Comparison of ENCODE assay signal across 8 cellular contexts in the genomic region with DNA sequence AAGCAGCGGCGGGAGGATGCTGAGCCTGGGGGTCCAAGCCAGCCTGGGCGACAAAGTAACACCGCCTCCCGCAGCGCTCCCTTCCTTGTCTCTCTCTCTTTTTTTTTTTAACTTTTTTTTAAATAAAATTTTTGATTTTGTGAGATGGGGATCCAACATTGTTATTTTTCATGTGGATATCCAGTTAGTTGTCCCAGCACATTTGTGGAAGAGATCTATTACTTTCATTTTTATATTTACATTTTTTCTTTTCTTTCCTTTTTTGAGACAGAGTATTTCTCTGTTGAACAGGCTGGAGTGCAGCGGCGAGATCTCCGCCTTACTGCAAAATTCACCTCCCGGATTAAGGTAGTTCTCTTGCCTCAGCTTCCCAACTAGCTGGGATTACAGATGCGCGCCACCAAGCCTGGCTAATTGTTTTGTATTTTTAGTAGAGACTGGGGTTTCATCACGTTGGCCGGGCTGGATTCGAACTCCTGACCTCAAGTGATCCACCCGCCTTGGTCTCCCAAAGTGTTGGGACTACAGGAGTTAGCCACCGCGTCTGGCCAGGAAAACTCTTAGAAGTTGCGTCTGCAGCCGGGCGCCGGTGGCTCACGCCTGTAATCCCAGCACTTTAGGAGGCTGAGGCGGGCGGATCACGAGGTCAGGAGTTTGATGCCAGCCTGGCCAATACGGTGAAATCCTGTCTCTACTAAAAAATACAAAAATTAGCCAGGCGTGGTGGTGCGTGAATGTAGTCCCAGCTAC. TPM values are rescaled to one million over a fixed set of nuclear protein-coding genes. Genes with fewer than 3 reads are reported as not detected.
DNase-seq lines count a peak whose midpoint lies in the region; ATAC-seq and TF ChIP-seq lines count a peak whose summit lies in the region.

No MANE protein-coding gene starts in this region.

- no peak overlapping the region for H3K9ac ChIP-seq in iPS-15b (ENCODE audit: low read depth, low read length)

- intact Hi-C loops in activated CD8-positive, alpha-beta T cell treated with anti-CD3 and anti-CD28 coated beads for 36 hours (cut with micrococcal nuclease), result no loop called here

- no peak overlapping the region for H3K27ac Mint-ChIP-seq in activated CD8-positive, alpha-beta T cell treated with anti-CD3 and anti-CD28 coated beads for 36 hours
- no peak overlapping the region for H3K27ac Mint-ChIP-seq in stimulated activated memory B cell treated with anti-CD40 and anti-IgM and Interleukin-4, amounts not matched to agents 10 μg/mL and 1 μg/mL and 100 μg/mL, for 72 hours

- CTCF ChIA-PET in activated CD8-positive, alpha-beta T cell treated with anti-CD3 and anti-CD28 coated beads for 36 hours (lab: Charles Lee), result no interaction called here

- no peak for TF ChIP-seq CTCF in HFF-Myc (IDR thresholded peaks at IDR 0.05; ENCODE audit: low read depth, low read length, missing control alignments)
- TF ChIP-seq CTCF in activated CD8-positive, alpha-beta T cell treated with anti-CD3 and anti-CD28 coated beads for 36 hours (IDR thresholded peaks at IDR 0.05), result no peak

- H3K27me3 ChIP-seq in iPS-15b (ENCODE audit: control insufficient read depth, insufficient read depth, low read length), result no peaks in the 10 kb centered on the region

- peaks cover 22% of the 10 kb centered on the region for H3K4me1 Mint-ChIP-seq in activated CD8-positive, alpha-beta T cell treated with anti-CD3 and anti-CD28 coated beads for 36 hours (ENCODE audit: low read depth)
- H3K4me1 Mint-ChIP-seq in stimulated activated memory B cell treated with anti-CD40 and anti-IgM and Interleukin-4, amounts not matched to agents 10 μg/mL and 1 μg/mL and 100 μg/mL, for 72 hours, result peaks cover 20% of the 10 kb centered on the region

- peak overlapping the region; percentile 54 for H3K4me3 ChIP-seq in HFF-Myc (replicated peaks; ENCODE audit: low read depth, low read length)
- H3K4me3 ChIP-seq in iPS-15b (ENCODE audit: low read depth, low read length), result peak overlapping the region; percentile 55

- H3K4me1 ChIP-seq in iPS-15b (ENCODE audit: control insufficient read depth, insufficient read depth, low read length), result no peaks in the 10 kb centered on the region

- peaks cover 11% of the 10 kb centered on the region for H3K9me3 Mint-ChIP-seq in activated CD8-positive, alpha-beta T cell treated with anti-CD3 and anti-CD28 coated beads for 36 hours
- H3K9me3 Mint-ChIP-seq in stimulated activated memory B cell treated with anti-CD40 and anti-IgM and Interleukin-4, amounts not matched to agents 10 μg/mL and 1 μg/mL and 100 μg/mL, for 72 hours, result no peaks in the 10 kb centered on the region

- H3K27me3 Mint-ChIP-seq in activated CD8-positive, alpha-beta T cell treated with anti-CD3 and anti-CD28 coated beads for 36 hours, result no peaks in the 10 kb centered on the region
- no peaks in the 10 kb centered on the region for H3K27me3 Mint-ChIP-seq in stimulated activated memory B cell treated with anti-CD40 and anti-IgM and Interleukin-4, amounts not matched to agents 10 μg/mL and 1 μg/mL and 100 μg/mL, for 72 hours

- H3K36me3 Mint-ChIP-seq in activated CD8-positive, alpha-beta T cell treated with anti-CD3 and anti-CD28 coated beads for 36 hours (ENCODE audit: low read depth), result peaks cover 13% of the 10 kb centered on the region
- peaks cover 6% of the 10 kb centered on the region for H3K36me3 Mint-ChIP-seq in stimulated activated memory B cell treated with anti-CD40 and anti-IgM and Interleukin-4, amounts not matched to agents 10 μg/mL and 1 μg/mL and 100 μg/mL, for 72 hours

- DNase-seq in HFF-Myc (ENCODE audit: extremely low read depth, low read depth) (no peak), D341Med (ENCODE audit: low spot score) (no peak)
- DNase-seq in activated CD8-positive, alpha-beta T cell treated with anti-CD3 and anti-CD28 coated beads for 36 hours, result no peak
- DNase-seq in activated CD8-positive, alpha-beta memory T cell treated with anti-CD3 and anti-CD28 coated beads, Interleukin-2, amount 50 U/mL, for 48 hours, result no peak

- no peaks in the 10 kb centered on the region for H3K36me3 ChIP-seq in iPS-15b (ENCODE audit: control insufficient read depth, insufficient read depth, low read length)

- peak; percentile 18 for ATAC-seq in activated CD8-positive, alpha-beta T cell treated with anti-CD3 and anti-CD28 coated beads for 36 hours
- no peak for ATAC-seq in stimulated activated memory B cell treated with anti-CD40 and anti-IgM and Interleukin-4, amounts not matched to agents 10 μg/mL and 1 μg/mL and 100 μg/mL, for 72 hours
- ATAC-seq in HG02588 (IDR thresholded peaks at IDR 0.05; ENCODE audit: unreplicated experiment) (no peak), GM19035 (IDR thresholded peaks at IDR 0.05; ENCODE audit: unreplicated experiment) (no peak)

- H3K4me3 Mint-ChIP-seq in activated CD8-positive, alpha-beta T cell treated with anti-CD3 and anti-CD28 coated beads for 36 hours, result peak overlapping the region; percentile 94
- peak overlapping the region; percentile 91 for H3K4me3 Mint-ChIP-seq in stimulated activated memory B cell treated with anti-CD40 and anti-IgM and Interleukin-4, amounts not matched to agents 10 μg/mL and 1 μg/mL and 100 μg/mL, for 72 hours

- POLR2A ChIA-PET in activated CD8-positive, alpha-beta T cell treated with anti-CD3 and anti-CD28 coated beads for 36 hours (lab: Charles Lee), result interaction anchor here (0.6 to 0.7 kb wide), 2 partner anchors 67 to 129 kb away, joined by 3 read pairs; no protein-coding TSS in a partner anchor

- no peaks in the 10 kb centered on the region for H3K9me3 ChIP-seq in iPS-15b (ENCODE audit: control insufficient read depth, insufficient read depth, low read length)

RNA-seq across cellular contexts. Expression of gene ZNF816, which starts 19.4 kb away (rescaled TPM):
- total RNA-seq in activated CD8-positive, alpha-beta T cell treated with anti-CD3 and anti-CD28 coated beads for 36 hours, result 10 to 100 TPM; 10.2 to 12.6 TPM

RNA-seq across cellular contexts. Expression of gene ZNF888, which starts 20.1 kb away (rescaled TPM):
- total RNA-seq in activated CD8-positive, alpha-beta T cell treated with anti-CD3 and anti-CD28 coated beads for 36 hours, result 1 to 10 TPM; 4.5 to 4.8 TPM

RNA-seq across cellular contexts. Expression of gene ZNF320, which starts 45.9 kb away (rescaled TPM):
- total RNA-seq in activated CD8-positive, alpha-beta T cell treated with anti-CD3 and anti-CD28 coated beads for 36 hours, result 1 to 10 TPM; 7.0 to 9.4 TPM
